Comparison of ENCODE assay signal across 19 cellular contexts in genomic region chr10:57218382-57218781, GRCh38.
DNase-seq lines count a peak whose midpoint lies in the region; ATAC-seq and TF ChIP-seq lines count a peak whose summit lies in the region.
"Had no signal": no experiment of that assay in that cellular context is flagged by ENCODE, and none has a peak within 500 bp of the region (broad histone marks: within the 10 kb centered on the region; RNA-seq: fewer than 3 reads in every experiment).

No MANE protein-coding gene starts in this region.

- H3K4me1 ChIP-seq in HUES64 (ENCODE audit: insufficient read depth, low read length), result peaks cover 58% of the 10 kb centered on the region
- H3K4me1 ChIP-seq in neuron (ENCODE audit: insufficient read depth, low read length), result peaks cover 19% of the 10 kb centered on the region
- no peaks in the 10 kb centered on the region for H3K4me1 ChIP-seq in right atrium auricular region
- H3K4me1 ChIP-seq: SJCRH30 had no signal

- H3K36me3 Mint-ChIP-seq in activated naive CD4-positive, alpha-beta T cell treated with anti-CD3 and anti-CD28 coated beads for 36 hours (ENCODE audit: low read depth), result no peaks in the 10 kb centered on the region
- H3K36me3 Mint-ChIP-seq: IgD-negative memory B cell had no signal

- H3K27me3 ChIP-seq in HUES64 (ENCODE audit: insufficient read depth, low read length) (no peaks in the 10 kb centered on the region), neuron (ENCODE audit: insufficient read depth, low read length) (no peaks in the 10 kb centered on the region), right atrium auricular region (no peaks in the 10 kb centered on the region)
- H3K27me3 ChIP-seq: SJCRH30 had no signal

- H3K9ac ChIP-seq in HUES64 (ENCODE audit: low read depth, low read length), result no peak overlapping the region

- H3K4me3 Mint-ChIP-seq in activated naive CD4-positive, alpha-beta T cell treated with anti-CD3 and anti-CD28 coated beads for 36 hours, result no peak overlapping the region
- H3K4me3 Mint-ChIP-seq: IgD-negative memory B cell had no signal

- peaks cover 6% of the 10 kb centered on the region for H3K9me3 Mint-ChIP-seq in activated naive CD4-positive, alpha-beta T cell treated with anti-CD3 and anti-CD28 coated beads for 36 hours
- H3K9me3 Mint-ChIP-seq: H9 had no signal

- peak overlapping the region; percentile 10; the same call in 1 of the 2 replicates for H3K4me3 ChIP-seq in HUES64 (ENCODE audit: low read length)
- no peak overlapping the region for H3K4me3 ChIP-seq in epithelial cell of esophagus (ENCODE audit: low read length)
- peak overlapping the region; percentile 64 for H3K4me3 ChIP-seq in neuron (ENCODE audit: low read length)
- H3K4me3 ChIP-seq in right atrium auricular region, result no peak overlapping the region
- H3K4me3 ChIP-seq: SJCRH30 had no signal

- H3K27me3 Mint-ChIP-seq in activated naive CD4-positive, alpha-beta T cell treated with anti-CD3 and anti-CD28 coated beads for 36 hours (ENCODE audit: low read depth), result no peaks in the 10 kb centered on the region
- H3K27me3 Mint-ChIP-seq: IgD-negative memory B cell had no signal

- no peak overlapping the region for H2AFZ ChIP-seq in neuron (ENCODE audit: low read depth, low read length)

- TF ChIP-seq CTCF in epithelial cell of esophagus (IDR thresholded peaks at IDR 0.05; ENCODE audit: insufficient read depth, low read depth, low read length, missing control alignments) (no peak), right atrium auricular region (IDR thresholded peaks at IDR 0.05) (no peak)

- H3K27ac ChIP-seq in HUES64 (ENCODE audit: low read depth, low read length), result no peak overlapping the region
- H3K27ac ChIP-seq in right atrium auricular region, result no peak overlapping the region
- H3K27ac ChIP-seq: RWPE1, SJCRH30 had no signal

- ATAC-seq in HG02610 (IDR thresholded peaks at IDR 0.05; ENCODE audit: unreplicated experiment), result no peak

- intact Hi-C loops in activated naive CD4-positive, alpha-beta T cell treated with anti-CD3 and anti-CD28 coated beads for 36 hours (cut with micrococcal nuclease), result no loop called here

- DNase-seq in DMS53 treated with DMSO at 0.1 percent for 48 hours (lab: John Stamatoyannopoulos, UW; ENCODE audit: unreplicated experiment) (peak; percentile 40), epithelial cell of esophagus (ENCODE audit: low read depth) (peak; percentile 47), right atrium auricular region (ENCODE audit: low spot score) (no peak)
- DNase-seq in activated naive CD4-positive, alpha-beta T cell treated with anti-CD3 and anti-CD28 coated beads for 36 hours, result no peak
- DNase-seq: ACHN; H9; MM.1S; NCI-H1092; NCI-H1436 treated with DMSO at 0.1 percent for 48 hours; NCI-H2029; NCI-H2171 treated with DMSO at 0.1 percent for 48 hours; NCI-H446; NK-92 treated with Interleukin-12 subunit alpha and Interleukin-12 subunit beta, amount 100 ng/mL, for 24 hours; SJCRH30 had no signal

- H3K9me3 ChIP-seq in HUES64 (ENCODE audit: insufficient read depth, low read depth, low read length) (no peaks in the 10 kb centered on the region; the same call in 1 of the 2 replicates), neuron (ENCODE audit: low read length) (no peaks in the 10 kb centered on the region), right atrium auricular region (no peaks in the 10 kb centered on the region)
- H3K9me3 ChIP-seq: SJCRH30 had no signal

- H3K36me3 ChIP-seq in HUES64 (ENCODE audit: insufficient read depth, low read length) (peaks cover 7% of the 10 kb centered on the region; the same call in 1 of the 2 replicates), neuron (ENCODE audit: insufficient read depth, low read length) (peaks cover 8% of the 10 kb centered on the region), right atrium auricular region (no peaks in the 10 kb centered on the region)
- H3K36me3 ChIP-seq: SJCRH30 had no signal

- no peak overlapping the region for H3K27ac Mint-ChIP-seq in activated naive CD4-positive, alpha-beta T cell treated with anti-CD3 and anti-CD28 coated beads for 36 hours
- H3K27ac Mint-ChIP-seq: IgD-negative memory B cell had no signal

- no peaks in the 10 kb centered on the region for H3K4me1 Mint-ChIP-seq in activated naive CD4-positive, alpha-beta T cell treated with anti-CD3 and anti-CD28 coated beads for 36 hours (ENCODE audit: low read depth)
- H3K4me1 Mint-ChIP-seq: IgD-negative memory B cell had no signal

- CTCF ChIA-PET in activated naive CD4-positive, alpha-beta T cell treated with anti-CD3 and anti-CD28 coated beads for 36 hours (lab: Charles Lee), result no interaction called here

Comparison
In these comparisons a context has a peak if more than half of its experiments do, and no peak if none do; other contexts are left out.
1. DNase-seq: peak in DMS53 treated with DMSO at 0.1 percent for 48 hours (single experiment) and epithelial cell of esophagus (single experiment); none in activated naive CD4-positive, alpha-beta T cell treated with anti-CD3 and anti-CD28 coated beads for 36 hours (single experiment) and right atrium auricular region (single experiment).
2. H3K4me3 ChIP-seq: peak in HUES64 (single experiment) and neuron (single experiment); none in epithelial cell of esophagus (single experiment) and right atrium auricular region (0 of 2).